In genomic region chr17:44536090-44536960, GRCh38 we compare ENCODE assay signal across 9 cellular contexts. TPM values are rescaled to one million over a fixed set of nuclear protein-coding genes. Genes with fewer than 3 reads are reported as not detected.
DNase-seq lines count a peak whose midpoint lies in the region; ATAC-seq lines count a peak whose summit lies in the region.
"Had no signal": no experiment of that assay in that cellular context is flagged by ENCODE, and none has a peak within 500 bp of the region (broad histone marks: within the 10 kb centered on the region; RNA-seq: fewer than 3 reads in every experiment).

No MANE protein-coding gene starts in this region.

- H3K36me3 ChIP-seq in mesodermal cell (ENCODE audit: control insufficient read depth, insufficient read depth, low read length): no peaks in the 10 kb centered on the region

- no peaks in the 10 kb centered on the region for H3K9me3 Mint-ChIP-seq in activated T-helper 2 cell treated with anti-CD3 and anti-CD28 coated beads, Interferon-gamma antibody, Interleukin-2, Interleukin-4, amounts not matched to agents 10 μg/mL and 5 μg/mL and 100 μg/mL, durations not matched to agents 14 hours and 24 hours and 36 hours

- ATAC-seq in Right ventricle myocardium inferior (peak; percentile 57), GM21367 (IDR thresholded peaks at IDR 0.05; ENCODE audit: unreplicated experiment) (no peak), GM18867 (IDR thresholded peaks at IDR 0.05; ENCODE audit: unreplicated experiment) (no peak)

- peaks cover 5% of the 10 kb centered on the region for H3K4me1 Mint-ChIP-seq in activated T-helper 2 cell treated with anti-CD3 and anti-CD28 coated beads, Interferon-gamma antibody, Interleukin-2, Interleukin-4, amounts not matched to agents 10 μg/mL and 5 μg/mL and 100 μg/mL, durations not matched to agents 14 hours and 24 hours and 36 hours (ENCODE audit: low read depth)

- peaks cover 4% of the 10 kb centered on the region for H3K27me3 Mint-ChIP-seq in activated T-helper 2 cell treated with anti-CD3 and anti-CD28 coated beads, Interferon-gamma antibody, Interleukin-2, Interleukin-4, amounts not matched to agents 10 μg/mL and 5 μg/mL and 100 μg/mL, durations not matched to agents 14 hours and 24 hours and 36 hours (ENCODE audit: low read depth)

- H3K27ac ChIP-seq in caudate nucleus (ENCODE audit: low read depth, low read length): peak overlapping the region; percentile 59
- peak overlapping the region; percentile 70 for H3K27ac ChIP-seq in mesodermal cell (ENCODE audit: low read depth, low read length, severe bottlenecking)

- H3K4me3 Mint-ChIP-seq in activated T-helper 2 cell treated with anti-CD3 and anti-CD28 coated beads, Interferon-gamma antibody, Interleukin-2, Interleukin-4, amounts not matched to agents 10 μg/mL and 5 μg/mL and 100 μg/mL, durations not matched to agents 14 hours and 24 hours and 36 hours (ENCODE audit: low read depth): no peak overlapping the region

- intact Hi-C loops in Right ventricle myocardium inferior (cut with DNase I): no loop called here
- intact Hi-C loops in cardiac septum (cut with DNase I): loop anchor here (10.0 kb wide), 1 partner anchor 138 kb away; no protein-coding TSS in a partner anchor
- intact Hi-C loops in activated T-helper 2 cell treated with anti-CD3 and anti-CD28 coated beads, Interferon-gamma antibody, Interleukin-2, Interleukin-4, amounts not matched to agents 10 μg/mL and 5 μg/mL and 100 μg/mL, durations not matched to agents 14 hours and 24 hours and 36 hours (cut with micrococcal nuclease): loop anchor here (10.0 kb wide), 1 partner anchor 98 kb away; no protein-coding TSS in a partner anchor

- no peaks in the 10 kb centered on the region for H3K36me3 Mint-ChIP-seq in activated T-helper 2 cell treated with anti-CD3 and anti-CD28 coated beads, Interferon-gamma antibody, Interleukin-2, Interleukin-4, amounts not matched to agents 10 μg/mL and 5 μg/mL and 100 μg/mL, durations not matched to agents 14 hours and 24 hours and 36 hours (ENCODE audit: low read depth)

- H3K27ac Mint-ChIP-seq in activated T-helper 2 cell treated with anti-CD3 and anti-CD28 coated beads, Interferon-gamma antibody, Interleukin-2, Interleukin-4, amounts not matched to agents 10 μg/mL and 5 μg/mL and 100 μg/mL, durations not matched to agents 14 hours and 24 hours and 36 hours: no peak overlapping the region

- peaks cover 32% of the 10 kb centered on the region for H3K4me1 ChIP-seq in mesodermal cell (ENCODE audit: control insufficient read depth, insufficient read depth, low read length, poor library complexity, severe bottlenecking)

- 50 to 60% methylated on average over 8 to 11 of the region's 12 CpGs for WGBS in mesodermal cell (ENCODE audit: insufficient coverage in 2 of 2), 2 experiments

- peaks cover 6% of the 10 kb centered on the region for H3K9me3 ChIP-seq in mesodermal cell (ENCODE audit: control insufficient read depth, low read length)

- H3K4me3 ChIP-seq in mesodermal cell (ENCODE audit: extremely low read depth, insufficient read depth, low read length, poor library complexity, severe bottlenecking): no peak overlapping the region

- no peak for DNase-seq in Right ventricle myocardium inferior (ENCODE audit: missing footprints)
- DNase-seq in cardiac septum (ENCODE audit: low spot score): no peak
- DNase-seq in caudate nucleus (lab: John Stamatoyannopoulos, UW): no peak
- no peak for DNase-seq in LoVo (ENCODE audit: low spot score)
- DNase-seq in activated T-helper 2 cell treated with anti-CD3 and anti-CD28 coated beads, Interferon-gamma antibody, Interleukin-2, Interleukin-4, amounts not matched to agents 10 μg/mL and 5 μg/mL and 100 μg/mL, durations not matched to agents 14 hours and 24 hours and 36 hours (ENCODE audit: low spot score): no peak
- DNase-seq: small intestine had no signal

RNA-seq across cellular contexts. Expression of gene FZD2, which starts 21.0 kb away (rescaled TPM):
- total RNA-seq in Right ventricle myocardium inferior (3.4 TPM), cardiac septum (5.7 TPM)
- polyA plus RNA-seq in mesodermal cell (2013, experiment 1 of 2): 38.7 TPM
- 35.7 TPM for polyA plus RNA-seq in mesodermal cell (2013, experiment 2 of 2)
- total RNA-seq in activated T-helper 2 cell treated with anti-CD3 and anti-CD28 coated beads, Interferon-gamma antibody, Interleukin-2, Interleukin-4, amounts not matched to agents 10 μg/mL and 5 μg/mL and 100 μg/mL, durations not matched to agents 14 hours and 24 hours and 36 hours: 0.53 and 0.57 TPM in 2 replicates

RNA-seq across cellular contexts. Expression of gene GPATCH8, which starts 33.1 kb away (rescaled TPM):
- total RNA-seq in Right ventricle myocardium inferior (15.3 TPM), cardiac septum (23.8 TPM)
- polyA plus RNA-seq in mesodermal cell (2013, experiment 1 of 2): 28.2 TPM
- polyA plus RNA-seq in mesodermal cell (2013, experiment 2 of 2): 26.6 TPM
- total RNA-seq in activated T-helper 2 cell treated with anti-CD3 and anti-CD28 coated beads, Interferon-gamma antibody, Interleukin-2, Interleukin-4, amounts not matched to agents 10 μg/mL and 5 μg/mL and 100 μg/mL, durations not matched to agents 14 hours and 24 hours and 36 hours: 44.7 and 49.6 TPM in 2 replicates
